8 cellular contexts compared by ENCODE assay signal in genomic region chr20:49567421-49568256, GRCh38. TPM values are rescaled to one million over a fixed set of nuclear protein-coding genes. Genes with fewer than 3 reads are reported as not detected.
A peak's percentile ranks its signal among the peaks of the same experiment; 100 is the strongest.
DNase-seq lines count a peak whose midpoint lies in the region; ATAC-seq and TF ChIP-seq lines count a peak whose summit lies in the region.

Gene PTGIS (minus strand): TSS chr20:49568137. CDS start chr20:49568116, 21 bp downstream.

- H3K9me3 Mint-ChIP-seq in central memory CD8-positive, alpha-beta T cell, result no peaks in the 10 kb centered on the region

- H3K4me3 Mint-ChIP-seq in central memory CD8-positive, alpha-beta T cell, result peak within 1 kb of the TSS; percentile 61

- peak within 1 kb of the TSS; percentile 10 for H3K4me3 ChIP-seq in lower leg skin (ENCODE audit: low read depth, poor library complexity, severe bottlenecking)

- no peak within 1 kb of the TSS for H3K27ac Mint-ChIP-seq in central memory CD8-positive, alpha-beta T cell (ENCODE audit: low read depth)

- H3K36me3 Mint-ChIP-seq in central memory CD8-positive, alpha-beta T cell (ENCODE audit: insufficient read depth), result peaks cover 2% of the 10 kb centered on the region

- TF ChIP-seq POLR2A in lower leg skin (IDR thresholded peaks at IDR 0.05), result no peak

- no peak for ATAC-seq in central memory CD8-positive, alpha-beta T cell (replicated peaks; ENCODE audit: extremely low read depth, poor library complexity, severe bottlenecking)
- no peak for ATAC-seq in HG02885 (IDR thresholded peaks at IDR 0.05; ENCODE audit: poor library complexity, unreplicated experiment)

- intact Hi-C loops in lower leg skin (cut with DNase I; ENCODE audit: low total_unique reads), result no loop called here

- H3K4me1 Mint-ChIP-seq in central memory CD8-positive, alpha-beta T cell, result peaks cover 14% of the 10 kb centered on the region

- WGBS in lower leg skin, 2 donors, result 15 to 24% methylated on average over 34 to 43 of the region's 68 CpGs

- TF ChIP-seq CTCF in lower leg skin (IDR thresholded peaks at IDR 0.05) (no peak), subcutaneous adipose tissue (IDR thresholded peaks at IDR 0.05; ENCODE audit: low read depth) (no peak)

- peaks cover 67% of the 10 kb centered on the region for H3K27me3 Mint-ChIP-seq in central memory CD8-positive, alpha-beta T cell

- DNase-seq in DMS53 (lab: John Stamatoyannopoulos, UW) (peak; percentile 62), DMS53 treated with DMSO at 0.1 percent for 48 hours (lab: John Stamatoyannopoulos, UW; ENCODE audit: unreplicated experiment) (no peak), lower leg skin (ENCODE audit: low spot score in 2 of 2) (peak in 1 of 2 donors; percentile 83), NCI-H2171 treated with DMSO at 0.1 percent for 48 hours (lab: John Stamatoyannopoulos, UW) (no peak)
- DNase-seq in central memory CD8-positive, alpha-beta T cell (ENCODE audit: low spot score in 2 of 2), result no peak
- DNase-seq in activated CD4-positive, alpha-beta T cell treated with anti-CD3 and anti-CD28 coated beads for 4 hours, result no peak

RNA-seq across cellular contexts. Expression of gene PTGIS, which starts in this region (rescaled TPM):
- 10 to 100 TPM in 2 of 4 donors, 1 to 10 TPM in 2; 2.3 to 13.3 (median 9.1) TPM for total RNA-seq in lower leg skin
- 10 to 100 TPM; 17.0 to 39.2 (median 32.4) TPM for total RNA-seq in subcutaneous adipose tissue
